ENCODE assay signal across 10 cellular contexts in genomic region chr6:157229733-157230132, GRCh38.
DNase-seq lines count a peak whose midpoint lies in the region; ATAC-seq and TF ChIP-seq lines count a peak whose summit lies in the region.
"Had no signal": no experiment of that assay in that cellular context is flagged by ENCODE, and none has a peak within 500 bp of the region (broad histone marks: within the 10 kb centered on the region; RNA-seq: fewer than 3 reads in every experiment).

No MANE protein-coding gene starts in this region.

- ATAC-seq in foreskin keratinocyte = no peak
- no peak for ATAC-seq in natural killer cell
- ATAC-seq: activated CD8-positive, alpha-beta T cell treated with anti-CD3 and anti-CD28 coated beads, Interleukin-2, amount 10 ng/mL, durations not matched to agents 7 days and 5 days had no signal

- peaks cover 25% of the 10 kb centered on the region for H3K27me3 ChIP-seq in foreskin keratinocyte

- H3K9me3 Mint-ChIP-seq in natural killer cell = no peaks in the 10 kb centered on the region

- H3K4me1 Mint-ChIP-seq in natural killer cell = peaks cover 12 to 14% of the 10 kb centered on the region in 2 donors

- H3K27ac ChIP-seq in foreskin keratinocyte = no peak overlapping the region

- peak; percentile 95 for DNase-seq in COLO668 (lab: John Stamatoyannopoulos, UW; ENCODE audit: unreplicated experiment)
- DNase-seq in NCI-H1417 (lab: John Stamatoyannopoulos, UW) = peak; percentile 96 to 100 (median 98)
- DNase-seq in NCI-H526 (lab: John Stamatoyannopoulos, UW) = peak; percentile 95 to 96
- DNase-seq in islet precursor cell = peak; percentile 13
- no peak for DNase-seq in foreskin keratinocyte
- DNase-seq in T-helper 1 cell = no peak
- DNase-seq in natural killer cell = no peak
- no peak for DNase-seq in activated CD4-positive, alpha-beta T cell treated with anti-CD3 and anti-CD28 coated beads for 4 hours
- DNase-seq: activated CD8-positive, alpha-beta T cell treated with anti-CD3 and anti-CD28 coated beads, Interleukin-2, amount 10 ng/mL, durations not matched to agents 7 days and 5 days; NCI-H226 had no signal

- intact Hi-C loops in natural killer cell (cut with micrococcal nuclease) = no loop called here

- no peaks in the 10 kb centered on the region for H3K36me3 Mint-ChIP-seq in natural killer cell

- no peak overlapping the region for H3K27ac Mint-ChIP-seq in natural killer cell

- no peak overlapping the region for H3K4me3 Mint-ChIP-seq in natural killer cell
- H3K4me3 Mint-ChIP-seq: activated CD8-positive, alpha-beta T cell treated with anti-CD3 and anti-CD28 coated beads, Interleukin-2, amount 10 ng/mL, durations not matched to agents 7 days and 5 days had no signal

- no peaks in the 10 kb centered on the region for H3K4me1 ChIP-seq in foreskin keratinocyte

- TF ChIP-seq CTCF in foreskin keratinocyte (conservative IDR thresholded peaks at IDR 0.05) = no peak
- TF ChIP-seq CTCF in natural killer cell (IDR thresholded peaks at IDR 0.05) = no peak

- H3K27me3 Mint-ChIP-seq in natural killer cell (ENCODE audit: low read depth in 2 of 2) = peaks cover 22 to 39% of the 10 kb centered on the region in 2 donors

Comparison
In these comparisons a context has a peak if more than half of its experiments do, and no peak if none do; other contexts are left out.
1. DNase-seq: peak in COLO668 (single experiment), NCI-H1417 (3 of 3), NCI-H526 (2 of 2) and islet precursor cell (single experiment); none in foreskin keratinocyte (0 of 2), T-helper 1 cell (0 of 5), natural killer cell (single experiment) and activated CD4-positive, alpha-beta T cell treated with anti-CD3 and anti-CD28 coated beads for 4 hours (0 of 2).